ENCODE assay signal across 14 cellular contexts in the genomic region with DNA sequence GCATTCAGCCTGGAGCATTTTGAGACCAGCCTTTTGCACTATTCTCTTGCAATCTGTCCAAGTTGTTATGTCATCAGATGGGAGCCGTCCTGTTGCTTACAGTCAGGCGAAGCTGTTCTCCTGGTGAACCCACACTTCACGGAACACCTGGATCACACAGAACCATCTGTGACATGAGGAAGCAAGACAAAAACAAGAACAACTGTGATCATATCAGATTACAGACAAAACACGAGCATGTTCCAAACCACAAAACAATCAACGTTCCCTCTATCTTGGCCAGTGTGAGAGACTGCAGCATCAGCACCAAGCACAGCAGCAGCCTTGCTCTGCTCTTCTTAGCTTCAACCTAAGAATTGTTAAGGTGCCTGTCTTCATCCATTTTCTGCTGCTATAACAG.
"Had no signal": no experiment of that assay in that cellular context is flagged by ENCODE, and none has a peak within 500 bp of the region (broad histone marks: within the 10 kb centered on the region; RNA-seq: fewer than 3 reads in every experiment).

No MANE protein-coding gene starts in this region.

- H3K4me3 Mint-ChIP-seq: activated B cell treated with CpG ODN at 0.5 μM for 24 hours; activated CD8-positive, alpha-beta T cell treated with anti-CD3 and anti-CD28 coated beads for 36 hours; activated T-cell treated with anti-CD3 and anti-CD28 coated beads, Interleukin-2, amount 50 U/mL, for 4 hours; nephron; stimulated activated memory B cell treated with anti-CD40 and anti-IgM and Interleukin-4, amounts not matched to agents 10 μg/mL and 1 μg/mL and 100 μg/mL, for 72 hours had no signal

- H3K27me3 ChIP-seq: cardiac muscle cell, thyroid gland had no signal

- ATAC-seq: activated CD8-positive, alpha-beta T cell treated with anti-CD3 and anti-CD28 coated beads for 36 hours; activated naive CD4-positive, alpha-beta T cell treated with anti-CD3 and anti-CD28 coated beads, Interleukin-2, amount 50 U/mL, for 72 hours; activated T-cell treated with anti-CD3 and anti-CD28 coated beads, Interleukin-2, amount 50 U/mL, for 4 hours; left ventricle myocardium superior; stimulated activated memory B cell treated with anti-CD40 and anti-IgM and Interleukin-4, amounts not matched to agents 10 μg/mL and 1 μg/mL and 100 μg/mL, for 72 hours had no signal

- H3K9me3 Mint-ChIP-seq: activated B cell treated with CpG ODN at 0.5 μM for 24 hours; activated CD8-positive, alpha-beta T cell treated with anti-CD3 and anti-CD28 coated beads for 36 hours; activated naive CD4-positive, alpha-beta T cell treated with anti-CD3 and anti-CD28 coated beads, Interleukin-2, amount 50 U/mL, for 72 hours; activated T-cell treated with anti-CD3 and anti-CD28 coated beads, Interleukin-2, amount 50 U/mL, for 4 hours; nephron; stimulated activated memory B cell treated with anti-CD40 and anti-IgM and Interleukin-4, amounts not matched to agents 10 μg/mL and 1 μg/mL and 100 μg/mL, for 72 hours had no signal

- DNase-seq: activated B cell treated with CpG ODN at 0.5 μM for 24 hours; activated CD4-positive, alpha-beta T cell treated with anti-CD3 and anti-CD28 coated beads for 48 hours; activated CD8-positive, alpha-beta T cell treated with anti-CD3 and anti-CD28 coated beads for 36 hours; activated gamma-delta T cell; activated T-cell treated with anti-CD3 and anti-CD28 coated beads, Interleukin-2, amount 50 U/mL, for 4 hours; left ventricle myocardium superior; mesenchymal stem cell; nucleus accumbens; stimulated activated CD4-positive, alpha-beta T cell treated with anti-CD3 and anti-CD28 coated beads, Interleukin-2, amount 100 ng/mL, for 48 hours; thyroid gland had no signal

- H3K9me3 ChIP-seq: thyroid gland had no signal

- H3K27ac Mint-ChIP-seq: activated B cell treated with CpG ODN at 0.5 μM for 24 hours; activated CD8-positive, alpha-beta T cell treated with anti-CD3 and anti-CD28 coated beads for 36 hours; activated naive CD4-positive, alpha-beta T cell treated with anti-CD3 and anti-CD28 coated beads, Interleukin-2, amount 50 U/mL, for 72 hours; nephron; stimulated activated memory B cell treated with anti-CD40 and anti-IgM and Interleukin-4, amounts not matched to agents 10 μg/mL and 1 μg/mL and 100 μg/mL, for 72 hours had no signal

- H3K36me3 Mint-ChIP-seq: activated naive CD4-positive, alpha-beta T cell treated with anti-CD3 and anti-CD28 coated beads, Interleukin-2, amount 50 U/mL, for 72 hours; stimulated activated memory B cell treated with anti-CD40 and anti-IgM and Interleukin-4, amounts not matched to agents 10 μg/mL and 1 μg/mL and 100 μg/mL, for 72 hours had no signal

- H3K4me1 ChIP-seq: thyroid gland had no signal

- H3K27ac ChIP-seq: cardiac muscle cell, thyroid gland had no signal

- H3K4me3 ChIP-seq: cardiac muscle cell, thyroid gland had no signal

- H3K4me1 Mint-ChIP-seq: activated B cell treated with CpG ODN at 0.5 μM for 24 hours; nephron; stimulated activated memory B cell treated with anti-CD40 and anti-IgM and Interleukin-4, amounts not matched to agents 10 μg/mL and 1 μg/mL and 100 μg/mL, for 72 hours had no signal

- H3K36me3 ChIP-seq: cardiac muscle cell, thyroid gland had no signal
